In genomic region chr2:56448403-56448998, GRCh38 we compare ENCODE assay signal across 13 cellular contexts.
DNase-seq lines count a peak whose midpoint lies in the region; FAIRE-seq and TF ChIP-seq lines count a peak whose summit lies in the region.
"Had no signal": no experiment of that assay in that cellular context is flagged by ENCODE, and none has a peak within 500 bp of the region (broad histone marks: within the 10 kb centered on the region; RNA-seq: fewer than 3 reads in every experiment).

No MANE protein-coding gene starts in this region.

- intact Hi-C loops in A673 (cut with micrococcal nuclease; ENCODE audit: unreplicated experiment) = no loop called here

- TF ChIP-seq RAD21 in liver (IDR thresholded peaks at IDR 0.05) = no peak

- CTCF ChIA-PET in A673 (lab: Charles Lee) = no interaction called here

- no peak overlapping the region for H3K27ac Mint-ChIP-seq in activated T-cell treated with anti-CD3 and anti-CD28 coated beads, Interleukin-2, amount 50 U/mL, for 24 hours
- H3K27ac Mint-ChIP-seq: activated naive CD8-positive, alpha-beta T cell treated with anti-CD3 and anti-CD28 coated beads, Interleukin-2, amount 10 ng/mL, durations not matched to agents 7 days and 5 days had no signal

- FAIRE-seq in bronchial epithelial cell (lab: Jason Lieb, UNC) = peak; percentile 13

- TF ChIP-seq CTCF in 22Rv1 (IDR thresholded peaks at IDR 0.05) (no peak), bronchial epithelial cell (IDR thresholded peaks at IDR 0.05; ENCODE audit: insufficient read depth, low read length, severe bottlenecking) (no peak), liver (IDR thresholded peaks at IDR 0.05; ENCODE audit: low read depth, low read length, missing input control) (no peak), A673 (conservative IDR thresholded peaks at IDR 0.05; ENCODE audit: low read depth, low read length) (no peak)

- no peaks in the 10 kb centered on the region for H3K27me3 Mint-ChIP-seq in activated T-cell treated with anti-CD3 and anti-CD28 coated beads, Interleukin-2, amount 50 U/mL, for 24 hours
- H3K27me3 Mint-ChIP-seq: activated naive CD8-positive, alpha-beta T cell treated with anti-CD3 and anti-CD28 coated beads, Interleukin-2, amount 10 ng/mL, durations not matched to agents 7 days and 5 days had no signal

- H3K27ac ChIP-seq in 22Rv1 (peak overlapping the region; percentile 87), liver (ENCODE audit: low read depth in 1 of 2, low read length in 2 of 2) (peak overlapping the region; percentile 70 to 73), A673 (ENCODE audit: low read depth, low read length, poor library complexity, severe bottlenecking) (no peak overlapping the region)
- H3K27ac ChIP-seq: dorsolateral prefrontal cortex, suprapubic skin had no signal

- H3K4me3 ChIP-seq in bronchial epithelial cell (ENCODE audit: low read depth, low read length) = no peak overlapping the region
- no peak overlapping the region for H3K4me3 ChIP-seq in liver (ENCODE audit: low read depth in 1 of 3, low read length in 3 of 3)
- no peak overlapping the region for H3K4me3 ChIP-seq in A673 (ENCODE audit: low read depth, low read length, poor library complexity, severe bottlenecking)
- H3K4me3 ChIP-seq: dorsolateral prefrontal cortex, suprapubic skin had no signal

- H3K36me3 ChIP-seq in bronchial epithelial cell (ENCODE audit: control insufficient read depth, insufficient read depth, low read length) (no peaks in the 10 kb centered on the region), liver (ENCODE audit: control insufficient read depth in 4 of 4, insufficient read depth in 3 of 4, low read depth in 1 of 4, low read length in 3 of 4) (no peaks in the 10 kb centered on the region), A673 (ENCODE audit: insufficient read depth, low read length, poor library complexity, severe bottlenecking) (no peaks in the 10 kb centered on the region)
- H3K36me3 ChIP-seq: suprapubic skin had no signal

- POLR2A ChIA-PET in A673 (lab: Charles Lee; ENCODE audit: low non-redundant PET) = no interaction called here

- H3K9ac ChIP-seq in liver (ENCODE audit: low read depth in 1 of 2, low read length in 2 of 2) = peak overlapping the region in 1 of 2 donors; percentile 6

- no peak overlapping the region for H3K4me3 Mint-ChIP-seq in activated T-cell treated with anti-CD3 and anti-CD28 coated beads, Interleukin-2, amount 50 U/mL, for 24 hours
- H3K4me3 Mint-ChIP-seq: activated naive CD8-positive, alpha-beta T cell treated with anti-CD3 and anti-CD28 coated beads, Interleukin-2, amount 10 ng/mL, durations not matched to agents 7 days and 5 days had no signal

- no peaks in the 10 kb centered on the region for H3K9me3 Mint-ChIP-seq in activated T-cell treated with anti-CD3 and anti-CD28 coated beads, Interleukin-2, amount 50 U/mL, for 24 hours

- no peaks in the 10 kb centered on the region for H3K36me3 Mint-ChIP-seq in activated T-cell treated with anti-CD3 and anti-CD28 coated beads, Interleukin-2, amount 50 U/mL, for 24 hours (ENCODE audit: low read depth)
- H3K36me3 Mint-ChIP-seq: activated naive CD8-positive, alpha-beta T cell treated with anti-CD3 and anti-CD28 coated beads, Interleukin-2, amount 10 ng/mL, durations not matched to agents 7 days and 5 days had no signal

- WGBS in liver = 29% methylated on average over 5 of the region's 5 CpGs

- H3K4me1 ChIP-seq in liver (ENCODE audit: control insufficient read depth in 4 of 4, insufficient read depth in 4 of 4, low read length in 3 of 4) = peaks cover 0 to 15% (median 11%) of the 10 kb centered on the region in 4 donors
- no peaks in the 10 kb centered on the region for H3K4me1 ChIP-seq in A673 (ENCODE audit: insufficient read depth, low read length, poor library complexity, severe bottlenecking)
- H3K4me1 ChIP-seq: suprapubic skin had no signal

- BruUV-seq in A673 (replicated peaks; lab: Mats Ljungman, UMichigan) = no TSS peak

- H3K4me1 Mint-ChIP-seq in activated T-cell treated with anti-CD3 and anti-CD28 coated beads, Interleukin-2, amount 50 U/mL, for 24 hours (ENCODE audit: low read depth) = no peaks in the 10 kb centered on the region
- H3K4me1 Mint-ChIP-seq: activated naive CD8-positive, alpha-beta T cell treated with anti-CD3 and anti-CD28 coated beads, Interleukin-2, amount 10 ng/mL, durations not matched to agents 7 days and 5 days had no signal

- no peaks in the 10 kb centered on the region for H3K27me3 ChIP-seq in bronchial epithelial cell (ENCODE audit: control insufficient read depth, insufficient read depth, low read length)
- H3K27me3 ChIP-seq in liver (ENCODE audit: control insufficient read depth in 4 of 4, insufficient read depth in 4 of 4, low read length in 3 of 4) = no peaks in the 10 kb centered on the region
- no peaks in the 10 kb centered on the region for H3K27me3 ChIP-seq in A673 (replicated peaks; ENCODE audit: insufficient read depth, low read depth, low read length, poor library complexity)
- H3K27me3 ChIP-seq: dorsolateral prefrontal cortex, suprapubic skin had no signal

- DNase-seq in HPDE6-E6E7 (ENCODE audit: extremely low spot score) (peak; percentile 3), bronchial epithelial cell (ENCODE audit: low read depth) (peak; percentile 31), NCI-H2171 (lab: John Stamatoyannopoulos, UW) (no peak), AG08395 (ENCODE audit: low spot score) (no peak), A673 (ENCODE audit: low spot score) (no peak)
- no peak for DNase-seq in activated T-cell treated with anti-CD3 and anti-CD28 coated beads, Interleukin-2, amount 50 U/mL, for 24 hours
- DNase-seq: activated naive CD8-positive, alpha-beta T cell treated with anti-CD3 and anti-CD28 coated beads, Interleukin-2, amount 10 ng/mL, durations not matched to agents 7 days and 5 days; DND-41; dorsolateral prefrontal cortex; glutamatergic neuron had no signal

- H3K9me3 ChIP-seq in liver (ENCODE audit: control insufficient read depth in 4 of 4, low read length in 3 of 4) = no peaks in the 10 kb centered on the region
- H3K9me3 ChIP-seq in A673 (ENCODE audit: low read depth, low read length, poor library complexity, severe bottlenecking) = no peaks in the 10 kb centered on the region
- H3K9me3 ChIP-seq: suprapubic skin had no signal

TF ChIP-seq in liver, 16 proteins besides CTCF, POLR2A, EP300 and RAD21:
- no peak for TF ChIP-seq FOXA2 (IDR thresholded peaks at IDR 0.05)
- no peak for TF ChIP-seq HNF4A (conservative IDR thresholded peaks at IDR 0.05)
- TF ChIP-seq RXRA (IDR thresholded peaks at IDR 0.05) = no peak
- TF ChIP-seq TAF1 (conservative IDR thresholded peaks at IDR 0.05) = no peak
- no peak for TF ChIP-seq HNF4G (IDR thresholded peaks at IDR 0.05)
- TF ChIP-seq ZBTB33 (IDR thresholded peaks at IDR 0.05) = no peak
- no peak for TF ChIP-seq YY1 (IDR thresholded peaks at IDR 0.05)
- no peak for TF ChIP-seq SP1 (IDR thresholded peaks at IDR 0.05)
- TF ChIP-seq FOXA1 (IDR thresholded peaks at IDR 0.05) = no peak
- no peak for TF ChIP-seq ATF3 (IDR thresholded peaks at IDR 0.05)
- TF ChIP-seq JUND (IDR thresholded peaks at IDR 0.05) = no peak
- TF ChIP-seq GABPA (IDR thresholded peaks at IDR 0.05 in 1 of 2, conservative IDR thresholded peaks at IDR 0.05 in 1 of 2) = no peak
- no peak for TF ChIP-seq NR2F2 (IDR thresholded peaks at IDR 0.05)

Comparison
In these comparisons a context has a peak if more than half of its experiments do, and no peak if none do; other contexts are left out.
1. DNase-seq: peak in HPDE6-E6E7 (single experiment) and bronchial epithelial cell (single experiment); none in NCI-H2171 (single experiment), AG08395 (single experiment), A673 (single experiment) and activated T-cell treated with anti-CD3 and anti-CD28 coated beads, Interleukin-2, amount 50 U/mL, for 24 hours (single experiment).